In genomic region chr11:80837051-80837450, GRCh38 we compare ENCODE assay signal across 31 cellular contexts.
"Had no signal": no experiment of that assay in that cellular context is flagged by ENCODE, and none has a peak within 500 bp of the region (broad histone marks: within the 10 kb centered on the region; RNA-seq: fewer than 3 reads in every experiment).

No MANE protein-coding gene starts in this region.

- H3K9me3 ChIP-seq: adrenal gland, body of pancreas, breast epithelium had no signal

- H3K4me1 ChIP-seq: adrenal gland, body of pancreas, breast epithelium had no signal

- H3K27me3 ChIP-seq: adrenal gland, body of pancreas, brain microvascular endothelial cell, breast epithelium had no signal

- H3K4me3 ChIP-seq: adrenal gland, body of pancreas, breast epithelium had no signal

- H3K27ac ChIP-seq: adrenal gland, body of pancreas, brain microvascular endothelial cell, breast epithelium, VCaP had no signal

- DNase-seq: activated B cell treated with CpG ODN at 0.5 μM for 24 hours; activated CD4-positive, alpha-beta memory T cell treated with anti-CD3 and anti-CD28 coated beads for 36 hours; activated CD4-positive, alpha-beta T cell treated with anti-CD3 and anti-CD28 coated beads for 4 hours; activated CD4-positive, alpha-beta T cell treated with anti-CD3 and anti-CD28 coated beads, Interleukin-2, amount 10 ng/mL, durations not matched to agents 24 days and 14 days; activated CD4-positive, alpha-beta T cell treated with anti-CD3 and anti-CD28 coated beads, Interleukin-2, amount 50 U/mL, for 1 hour; activated CD4-positive, alpha-beta T cell treated with anti-CD3 and anti-CD28 coated beads, Interleukin-2, amount 50 U/mL, for 4 hours; activated CD4-positive, CD25-positive, alpha-beta regulatory T cell treated with anti-CD3 and anti-CD28 coated beads, Interleukin-2, amount 50 U/mL, for 72 hours; activated CD8-positive, alpha-beta memory T cell treated with anti-CD3 and anti-CD28 coated beads, Interleukin-2, amount 50 U/mL, for 4 hours; activated CD8-positive, alpha-beta T cell treated with anti-CD3 and anti-CD28 coated beads for 36 hours; activated effector memory CD4-positive, alpha-beta T cell treated with anti-CD3 and anti-CD28 coated beads, Interleukin-2, amount 50 U/mL, for 16 hours; activated gamma-delta T cell treated with Interleukin-2 at 50 U/mL for 16 hours; activated naive CD4-positive, alpha-beta T cell; activated naive CD4-positive, alpha-beta T cell treated with anti-CD3 and anti-CD28 coated beads for 36 hours; activated naive CD4-positive, alpha-beta T cell treated with anti-CD3 and anti-CD28 coated beads, Interleukin-2, amount 50 U/mL, for 16 hours; activated naive CD8-positive, alpha-beta T cell treated with anti-CD3 and anti-CD28 coated beads for 36 hours; activated T-cell treated with anti-CD3 and anti-CD28 coated beads for 4 hours; activated T-cell treated with anti-CD3 and anti-CD28 coated beads, Interleukin-2, amount 50 U/mL, for 1 hour; activated T-cell treated with anti-CD3 and anti-CD28 coated beads, Interleukin-2, amount 50 U/mL, for 4 hours; activated T-cell treated with anti-CD3 and anti-CD28 coated beads, Interleukin-2, amount 50 U/mL, for 72 hours; adrenal gland; amniotic stem cell; aorta; body of pancreas; brain microvascular endothelial cell; central memory CD4-positive, alpha-beta T cell; T-helper 2 cell; T-helper 9 cell had no signal

- H3K36me3 ChIP-seq: adrenal gland, brain microvascular endothelial cell, breast epithelium had no signal

- ATAC-seq: activated CD8-positive, alpha-beta T cell treated with anti-CD3 and anti-CD28 coated beads for 36 hours; activated naive CD4-positive, alpha-beta T cell treated with anti-CD3 and anti-CD28 coated beads, Interleukin-2, amount 50 U/mL, for 72 hours; activated T-cell treated with anti-CD3 and anti-CD28 coated beads, Interleukin-2, amount 50 U/mL, for 4 hours; activated T-cell treated with anti-CD3 and anti-CD28 coated beads, Interleukin-2, amount 50 U/mL, for 72 hours; activated T-helper 17 cell treated with anti-CD3 and anti-CD28 coated beads, Interleukin-2, amount 50 U/mL, for 72 hours; body of pancreas had no signal
